Comparison of ENCODE assay signal across 20 cellular contexts in the genomic region with DNA sequence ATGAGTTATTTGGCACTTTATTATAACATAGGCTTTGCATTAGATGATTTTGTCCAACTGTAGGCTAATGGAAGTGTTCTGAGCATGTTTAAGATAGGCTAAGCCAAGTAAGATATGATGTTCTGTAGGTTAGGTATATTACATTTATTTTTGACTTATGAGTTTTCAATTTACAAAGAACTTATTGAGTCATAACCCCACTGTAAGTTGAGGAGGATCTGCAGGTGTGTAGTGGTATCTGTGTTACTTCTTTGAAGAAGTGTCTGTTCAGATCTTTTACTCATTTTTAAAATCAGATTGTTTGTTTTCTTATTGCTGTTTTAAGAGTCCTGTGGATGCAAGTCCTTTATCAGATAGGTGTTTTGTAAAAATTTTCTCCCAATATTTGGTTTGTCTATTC.
"Had no signal": no experiment of that assay in that cellular context is flagged by ENCODE, and none has a peak within 500 bp of the region (broad histone marks: within the 10 kb centered on the region; RNA-seq: fewer than 3 reads in every experiment).

No MANE protein-coding gene starts in this region.

- DNase-seq: activated CD4-positive, alpha-beta memory T cell treated with anti-CD3 and anti-CD28 coated beads for 36 hours; activated CD4-positive, alpha-beta T cell treated with anti-CD3 and anti-CD28 coated beads, Interleukin-2, amount 10 ng/mL, durations not matched to agents 24 days and 14 days; activated CD4-positive, CD25-positive, alpha-beta regulatory T cell treated with anti-CD3 and anti-CD28 coated beads, Interleukin-2, amount 50 U/mL, for 72 hours; activated CD8-positive, alpha-beta memory T cell treated with anti-CD3 and anti-CD28 coated beads for 24 hours; activated gamma-delta T cell treated with Interleukin-2 at 50 U/mL for 16 hours; activated naive CD4-positive, alpha-beta T cell treated with anti-CD3 and anti-CD28 coated beads, Interleukin-2, amount 10 ng/mL, durations not matched to agents 7 days and 5 days; activated naive CD8-positive, alpha-beta T cell treated with anti-CD3 and anti-CD28 coated beads for 36 hours; activated T-cell treated with anti-CD3 and anti-CD28 coated beads, Interleukin-2, amount 50 U/mL, for 4 hours; caudate nucleus; KG1; NCI-H1092; NCI-H1417; NCI-H1694; NCI-H2029; NCI-H524; SHP77 treated with DMSO at 0.1 percent for 48 hours had no signal

- H3K27ac Mint-ChIP-seq: activated CD4-positive, alpha-beta memory T cell treated with anti-CD3 and anti-CD28 coated beads for 36 hours; activated CD4-positive, alpha-beta T cell treated with anti-CD3 and anti-CD28 coated beads, Interleukin-2, amount 10 ng/mL, durations not matched to agents 24 days and 14 days; activated naive CD4-positive, alpha-beta T cell treated with anti-CD3 and anti-CD28 coated beads, Interleukin-2, amount 10 ng/mL, durations not matched to agents 7 days and 5 days; activated naive CD8-positive, alpha-beta T cell treated with anti-CD3 and anti-CD28 coated beads for 36 hours; activated T-helper 2 cell treated with anti-CD3 and anti-CD28 coated beads, Interferon-gamma antibody, Interleukin-2, Interleukin-4, amounts not matched to agents 10 μg/mL and 5 μg/mL and 100 μg/mL, durations not matched to agents 14 hours and 24 hours and 36 hours; T-helper 1 cell treated with Interleukin-12 subunit alpha and Interleukin-12 subunit beta and Interleukin-4 antibody, amounts not matched to agents 30 μg/mL and 1 μg/mL, for 36 hours; WTC11 had no signal

- H3K27me3 Mint-ChIP-seq: activated CD4-positive, alpha-beta memory T cell treated with anti-CD3 and anti-CD28 coated beads for 36 hours; activated CD4-positive, alpha-beta T cell treated with anti-CD3 and anti-CD28 coated beads, Interleukin-2, amount 10 ng/mL, durations not matched to agents 24 days and 14 days; activated naive CD4-positive, alpha-beta T cell treated with anti-CD3 and anti-CD28 coated beads, Interleukin-2, amount 10 ng/mL, durations not matched to agents 7 days and 5 days; activated naive CD8-positive, alpha-beta T cell treated with anti-CD3 and anti-CD28 coated beads for 36 hours had no signal

- H3K4me1 Mint-ChIP-seq: activated CD4-positive, alpha-beta T cell treated with anti-CD3 and anti-CD28 coated beads, Interleukin-2, amount 10 ng/mL, durations not matched to agents 24 days and 14 days; activated naive CD4-positive, alpha-beta T cell treated with anti-CD3 and anti-CD28 coated beads, Interleukin-2, amount 10 ng/mL, durations not matched to agents 7 days and 5 days had no signal

- FAIRE-seq: RCC 7860 had no signal

- H3K4me3 Mint-ChIP-seq: activated CD4-positive, alpha-beta memory T cell treated with anti-CD3 and anti-CD28 coated beads for 36 hours; activated CD4-positive, alpha-beta T cell treated with anti-CD3 and anti-CD28 coated beads, Interleukin-2, amount 10 ng/mL, durations not matched to agents 24 days and 14 days; activated naive CD4-positive, alpha-beta T cell treated with anti-CD3 and anti-CD28 coated beads, Interleukin-2, amount 10 ng/mL, durations not matched to agents 7 days and 5 days; activated naive CD8-positive, alpha-beta T cell treated with anti-CD3 and anti-CD28 coated beads for 36 hours; activated T-cell treated with anti-CD3 and anti-CD28 coated beads, Interleukin-2, amount 50 U/mL, for 4 hours; T-helper 1 cell treated with Interleukin-12 subunit alpha and Interleukin-12 subunit beta and Interleukin-4 antibody, amounts not matched to agents 30 μg/mL and 1 μg/mL, for 36 hours; WTC11 had no signal

- ATAC-seq: activated T-cell treated with anti-CD3 and anti-CD28 coated beads, Interleukin-2, amount 50 U/mL, for 4 hours; WTC11 had no signal
